In the genomic region with DNA sequence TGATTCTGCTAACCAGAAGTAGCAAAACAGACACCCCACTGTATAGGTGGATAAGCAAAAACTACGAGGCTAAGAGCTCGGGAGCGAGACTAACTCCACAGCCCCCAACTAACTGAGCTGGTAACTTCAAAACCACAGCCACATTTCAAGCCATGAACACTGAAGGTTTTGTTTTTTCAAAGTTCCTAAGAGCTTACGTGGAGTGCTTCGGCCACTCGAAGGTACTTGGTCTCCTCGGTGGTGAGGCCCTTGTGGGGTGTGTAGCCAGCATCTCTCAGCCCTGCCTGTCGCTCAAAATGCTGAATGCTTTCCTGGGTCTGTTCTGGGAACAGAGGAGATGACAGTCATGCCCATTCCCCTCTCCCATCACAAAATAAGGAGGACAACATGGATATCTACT, we compare ENCODE assay signal across 23 cellular contexts.
"Had no signal": no experiment of that assay in that cellular context is flagged by ENCODE, and none has a peak within 500 bp of the region (broad histone marks: within the 10 kb centered on the region; RNA-seq: fewer than 3 reads in every experiment).

No MANE protein-coding gene starts in this region.

- H3K27me3 ChIP-seq: breast epithelium, esophagus muscularis mucosa, heart right ventricle, ovary, suprapubic skin had no signal

- H3K9me3 ChIP-seq: breast epithelium, esophagus muscularis mucosa, heart right ventricle, left ventricle myocardium inferior, ovary, psoas muscle, suprapubic skin had no signal

- DNase-seq: activated CD8-positive, alpha-beta memory T cell treated with anti-CD3 and anti-CD28 coated beads, Interleukin-2, amount 10 ng/mL, durations not matched to agents 7 days and 5 days; activated gamma-delta T cell; activated T-cell treated with anti-CD3 and anti-CD28 coated beads, Interleukin-2, amount 50 U/mL, for 1 hour; anterior cingulate cortex; cerebellar nuclear complex; cortex of kidney; effector CD4-positive, alpha-beta T cell; heart right ventricle; left ventricle myocardium inferior; mesendoderm; naive thymus-derived CD8-positive, alpha-beta T cell; ovary; psoas muscle; right cardiac atrium; stimulated activated CD4-positive, alpha-beta T cell treated with anti-CD3 and anti-CD28 coated beads, Interleukin-2, amount 100 ng/mL, for 24 hours; stimulated activated naive CD8-positive, alpha-beta T cell treated with anti-CD3 and anti-CD28 coated beads, Interleukin-15, Interleukin-2, amounts not matched to agents 100 U/mL and 50 U/mL, for 24 hours; trophoblast cell had no signal

- ATAC-seq: activated CD4-positive, CD25-positive, alpha-beta regulatory T cell treated with anti-CD3 and anti-CD28 coated beads, Interleukin-2, amount 50 U/mL, for 24 hours; activated CD8-positive, alpha-beta memory T cell treated with anti-CD3 and anti-CD28 coated beads, Interleukin-2, amount 10 ng/mL, durations not matched to agents 7 days and 5 days; heart right ventricle; naive thymus-derived CD8-positive, alpha-beta T cell; psoas muscle; right cardiac atrium; SK-N-SH treated with all-trans-retinoic acid at 6 μM for 48 hours; stimulated activated naive CD8-positive, alpha-beta T cell treated with anti-CD3 and anti-CD28 coated beads, Interleukin-15, Interleukin-2, amounts not matched to agents 100 U/mL and 50 U/mL, for 24 hours had no signal

- H3K27ac ChIP-seq: breast epithelium, esophagus muscularis mucosa, heart right ventricle, left ventricle myocardium inferior, ovary, psoas muscle, suprapubic skin had no signal

- H3K27me3 Mint-ChIP-seq: activated CD8-positive, alpha-beta memory T cell treated with anti-CD3 and anti-CD28 coated beads, Interleukin-2, amount 10 ng/mL, durations not matched to agents 7 days and 5 days; naive thymus-derived CD8-positive, alpha-beta T cell had no signal

- FAIRE-seq: endothelial cell of umbilical vein had no signal

- H3K4me3 Mint-ChIP-seq: activated CD8-positive, alpha-beta memory T cell treated with anti-CD3 and anti-CD28 coated beads, Interleukin-2, amount 10 ng/mL, durations not matched to agents 7 days and 5 days; naive thymus-derived CD8-positive, alpha-beta T cell had no signal

- H3K9me3 Mint-ChIP-seq: naive thymus-derived CD8-positive, alpha-beta T cell had no signal

- H3K4me1 ChIP-seq: breast epithelium, esophagus muscularis mucosa, heart right ventricle, suprapubic skin had no signal

- H3K4me3 ChIP-seq: breast epithelium, esophagus muscularis mucosa, heart right ventricle, left ventricle myocardium inferior, ovary, psoas muscle, suprapubic skin had no signal

- H3K36me3 ChIP-seq: breast epithelium, ovary had no signal
